8 cellular contexts compared by ENCODE assay signal in genomic region chr1:36203554-36204346, GRCh38. TPM values are rescaled to one million over a fixed set of nuclear protein-coding genes. Genes with fewer than 3 reads are reported as not detected.
DNase-seq lines count a peak whose midpoint lies in the region; ATAC-seq, FAIRE-seq and TF ChIP-seq lines count a peak whose summit lies in the region.

No MANE protein-coding gene starts in this region.

- H3K4me3 Mint-ChIP-seq in osteocyte (ENCODE audit: unreplicated experiment), result no peak overlapping the region

- H3K4me3 ChIP-seq in Panc1 (ENCODE audit: low read depth in 2 of 2, low read length in 2 of 2), result no peak overlapping the region
- no peak overlapping the region for H3K4me3 ChIP-seq in small intestine (ENCODE audit: low read depth in 1 of 2, low read length in 2 of 2)

- TF ChIP-seq CTCF in Panc1 (IDR thresholded peaks at IDR 0.05) (no peak), osteocyte (IDR thresholded peaks at IDR 0.05) (no peak)

- H3K27ac Mint-ChIP-seq in osteocyte (ENCODE audit: unreplicated experiment), result peak overlapping the region; percentile 71

- peaks cover 20% of the 10 kb centered on the region for H3K4me1 Mint-ChIP-seq in osteocyte (ENCODE audit: unreplicated experiment)

- no peak for FAIRE-seq in small intestine (lab: Jason Lieb, UNC)

- peak; percentile 43 for DNase-seq in DMS 273 treated with DMSO at 0.1 percent for 48 hours (lab: John Stamatoyannopoulos, UW)
- DNase-seq in Panc1 (ENCODE audit: low read depth, low spot score), result no peak
- DNase-seq in globus pallidus (ENCODE audit: low spot score), result peak; percentile 62
- no peak for DNase-seq in osteocyte (ENCODE audit: extremely low spot score, unreplicated experiment)
- no peak for DNase-seq in small intestine
- DNase-seq in NCI-H2107 (lab: John Stamatoyannopoulos, UW), result no peak
- DNase-seq in activated naive CD4-positive, alpha-beta T cell treated with Interleukin-2 at 50 U/mL for 16 hours, result no peak

- no TSS peak for BruUV-seq in Panc1 (replicated peaks; lab: Mats Ljungman, UMichigan)

- H3K4me1 ChIP-seq in Panc1 (ENCODE audit: control insufficient read depth, insufficient read depth, low read length) (peaks cover 10% of the 10 kb centered on the region), small intestine (ENCODE audit: control insufficient read depth in 2 of 2, insufficient read depth in 1 of 2, low read depth in 1 of 2, low read length in 1 of 2) (no peaks in the 10 kb centered on the region)

- no peaks in the 10 kb centered on the region for H3K27me3 ChIP-seq in Panc1 (ENCODE audit: control insufficient read depth, insufficient read depth, low read length)
- no peaks in the 10 kb centered on the region for H3K27me3 ChIP-seq in small intestine (ENCODE audit: control insufficient read depth in 2 of 2, insufficient read depth in 2 of 2, low read length in 2 of 2)

- WGBS in small intestine, 3 donors, result 36 to 59% (median 39%) methylated on average over 10 of the region's 10 CpGs

- intact Hi-C loops in Panc1 (cut with micrococcal nuclease; ENCODE audit: unreplicated experiment), result no loop called here

- H3K27ac ChIP-seq in Panc1 (ENCODE audit: low read length) (peak overlapping the region; percentile 60), small intestine (ENCODE audit: low read depth in 1 of 2, low read length in 1 of 2) (no peak overlapping the region)

- H3K9me3 ChIP-seq in Panc1 (ENCODE audit: control insufficient read depth, insufficient read depth, low read depth, low read length), result no peaks in the 10 kb centered on the region
- no peaks in the 10 kb centered on the region for H3K9me3 ChIP-seq in small intestine (ENCODE audit: control insufficient read depth, low read depth)

- H3K9me3 Mint-ChIP-seq in osteocyte (ENCODE audit: unreplicated experiment), result no peaks in the 10 kb centered on the region

- CTCF ChIA-PET in Panc1 (lab: Charles Lee), result no interaction called here

- POLR2A ChIA-PET in Panc1 (lab: Charles Lee), result interaction anchor here (0.6 kb wide), 1 partner anchor 20 kb away, joined by 7 read pairs; no protein-coding TSS in a partner anchor

- ATAC-seq in Panc1, result peak; percentile 73
- ATAC-seq in GM18511 (IDR thresholded peaks at IDR 0.05; ENCODE audit: unreplicated experiment), result no peak

- in situ Hi-C loops in Panc1 (cut with HindIII; ENCODE audit: low pct_unique_long_range_greater_than_20kb, low sequenced_read_pairs), result no loop called here

- H3K27me3 Mint-ChIP-seq in osteocyte (ENCODE audit: unreplicated experiment), result no peaks in the 10 kb centered on the region

- H3K36me3 Mint-ChIP-seq in osteocyte (ENCODE audit: unreplicated experiment), result no peaks in the 10 kb centered on the region

- no peaks in the 10 kb centered on the region for H3K36me3 ChIP-seq in Panc1 (ENCODE audit: control insufficient read depth, insufficient read depth, low read length)
- no peaks in the 10 kb centered on the region for H3K36me3 ChIP-seq in small intestine (ENCODE audit: control insufficient read depth in 2 of 2, insufficient read depth in 2 of 2, low read length in 2 of 2)

RNA-seq across cellular contexts. Expression of gene THRAP3, which starts 20.5 kb away (rescaled TPM):
- total RNA-seq in Panc1 (2021; ENCODE audit: unreplicated experiment) (114 TPM), osteocyte (117 and 118 TPM in 2 replicates)
- polyA plus RNA-seq in Panc1 (2012; ENCODE audit: insufficient read length), result 54.8 TPM
- 10 to 100 TPM; 25.9 to 41.0 (median 29.1) TPM for polyA plus RNA-seq in small intestine

RNA-seq across cellular contexts. Expression of gene MAP7D1, which starts 47.8 kb away (rescaled TPM):
- total RNA-seq in Panc1 (2021; ENCODE audit: unreplicated experiment) (212 TPM), osteocyte (157 and 163 TPM in 2 replicates)
- 223 TPM for polyA plus RNA-seq in Panc1 (2012; ENCODE audit: insufficient read length)
- polyA plus RNA-seq in small intestine, result 10 to 100 TPM; 37.4 to 58.6 (median 47.9) TPM

RNA-seq across cellular contexts. Expression of gene TRAPPC3, which starts 54.5 kb away (rescaled TPM):
- total RNA-seq in Panc1 (2021; ENCODE audit: unreplicated experiment) (98.7 TPM), osteocyte (68.9 and 72.4 TPM in 2 replicates)
- 150 TPM for polyA plus RNA-seq in Panc1 (2012; ENCODE audit: insufficient read length)
- polyA plus RNA-seq in small intestine, result 10 to 100 TPM; 70.7 to 90.5 (median 72.5) TPM

Comparison
In these comparisons a context has a peak if more than half of its experiments do, and no peak if none do; other contexts are left out.
1. DNase-seq: peak in DMS 273 treated with DMSO at 0.1 percent for 48 hours (single experiment) and globus pallidus (single experiment); none in Panc1 (single experiment), osteocyte (single experiment), small intestine (single experiment), NCI-H2107 (single experiment) and activated naive CD4-positive, alpha-beta T cell treated with Interleukin-2 at 50 U/mL for 16 hours (single experiment).